Comparison of ENCODE assay signal across 1 cellular context in the genomic region with DNA sequence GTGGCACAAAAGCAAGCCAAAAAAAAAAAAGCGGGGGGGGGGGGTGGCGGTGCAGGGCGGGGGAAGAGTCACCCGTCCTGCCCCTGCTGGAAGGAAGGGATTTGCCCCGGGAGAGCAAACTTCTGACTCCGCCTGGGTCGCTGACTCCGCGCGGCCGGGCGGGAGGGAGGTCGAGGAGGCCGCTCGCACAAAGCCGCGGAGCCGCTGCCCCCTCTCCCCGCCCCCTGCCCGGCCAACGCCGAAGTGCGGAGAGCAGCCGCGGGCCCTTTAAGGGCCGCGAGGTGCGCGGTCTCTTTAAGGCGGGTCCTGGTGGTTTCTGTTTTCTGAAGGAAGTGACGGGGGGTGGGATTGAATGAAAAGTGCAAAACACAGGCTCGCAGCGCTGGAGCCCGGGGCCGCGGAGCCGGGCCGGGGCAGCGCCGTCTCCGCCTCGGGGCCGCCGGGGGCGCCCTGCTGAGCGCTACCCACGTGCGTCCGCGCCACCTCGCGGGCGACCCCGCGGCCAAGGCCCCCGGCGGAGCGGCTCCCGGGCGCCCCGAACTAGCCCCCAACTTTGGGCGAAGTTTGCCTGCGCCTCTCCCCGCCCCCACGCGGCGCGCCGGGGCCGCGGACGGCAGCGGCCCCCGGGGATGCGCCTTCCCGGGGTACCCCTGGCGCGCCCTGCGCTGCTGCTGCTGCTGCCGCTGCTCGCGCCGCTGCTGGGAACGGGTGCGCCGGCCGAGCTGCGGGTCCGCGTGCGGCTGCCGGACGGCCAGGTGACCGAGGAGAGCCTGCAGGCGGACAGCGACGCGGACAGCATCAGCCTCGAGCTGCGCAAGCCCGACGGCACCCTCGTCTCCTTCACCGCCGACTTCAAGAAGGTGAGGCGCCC.
TF ChIP-seq lines count a peak whose summit lies in the region.

OAF (plus strand) TSS at position 382 of the 871 bp plus-strand sequence; CDS start at position 630, 248 bp downstream.

TF ChIP-seq in HepG2, 621 proteins besides CTCF, POLR2A, EP300 and RAD21 (continued from another document and continues in another):
- TF ChIP-seq, protein P1, sequence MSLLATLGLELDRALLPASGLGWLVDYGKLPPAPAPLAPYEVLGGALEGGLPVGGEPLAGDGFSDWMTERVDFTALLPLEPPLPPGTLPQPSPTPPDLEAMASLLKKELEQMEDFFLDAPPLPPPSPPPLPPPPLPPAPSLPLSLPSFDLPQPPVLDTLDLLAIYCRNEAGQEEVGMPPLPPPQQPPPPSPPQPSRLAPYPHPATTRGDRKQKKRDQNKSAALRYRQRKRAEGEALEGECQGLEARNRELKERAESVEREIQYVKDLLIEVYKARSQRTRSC (CRISPR knock-in tag; IDR thresholded peaks at IDR 0.05; ENCODE audit: low read depth), result 0 out of 2 replicates have a peak, but pooled peaks have one; percentile 47
- TF ChIP-seq, protein P2, sequence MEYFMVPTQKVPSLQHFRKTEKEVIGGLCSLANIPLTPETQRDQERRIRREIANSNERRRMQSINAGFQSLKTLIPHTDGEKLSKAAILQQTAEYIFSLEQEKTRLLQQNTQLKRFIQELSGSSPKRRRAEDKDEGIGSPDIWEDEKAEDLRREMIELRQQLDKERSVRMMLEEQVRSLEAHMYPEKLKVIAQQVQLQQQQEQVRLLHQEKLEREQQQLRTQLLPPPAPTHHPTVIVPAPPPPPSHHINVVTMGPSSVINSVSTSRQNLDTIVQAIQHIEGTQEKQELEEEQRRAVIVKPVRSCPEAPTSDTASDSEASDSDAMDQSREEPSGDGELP (IDR thresholded peaks at IDR 0.05; ENCODE audit: borderline replicate concordance, low read depth), result no peak
- TF ChIP-seq TBX2 (CRISPR knock-in tag; IDR thresholded peaks at IDR 0.05; ENCODE audit: borderline replicate concordance) (peak; percentile 60), ZNF749 (CRISPR knock-in tag; IDR thresholded peaks at IDR 0.05; ENCODE audit: borderline replicate concordance) (no peak; the same call in 1 of the 2 replicates), PATZ1 (CRISPR knock-in tag; IDR thresholded peaks at IDR 0.05) (peak; percentile 83), RARA (CRISPR knock-in tag; IDR thresholded peaks at IDR 0.05) (no peak), ZBTB43 (CRISPR knock-in tag; conservative IDR thresholded peaks at IDR 0.05) (no peak), ERF (CRISPR knock-in tag; IDR thresholded peaks at IDR 0.05) (peak; percentile 18; the same call in 1 of the 2 replicates), ETV6 (CRISPR knock-in tag; conservative IDR thresholded peaks at IDR 0.05) (no peak), SIN3A (IDR thresholded peaks at IDR 0.05; ENCODE audit: borderline replicate concordance, low read depth, low read length) (0 out of 2 replicates have a peak, but pooled peaks have one; percentile 64), ZSCAN31 (CRISPR knock-in tag; IDR thresholded peaks at IDR 0.05; ENCODE audit: low read depth) (peak; percentile 65; the same call in 1 of the 2 replicates), ETV5 (CRISPR knock-in tag; IDR thresholded peaks at IDR 0.05; ENCODE audit: borderline replicate concordance) (0 out of 2 replicates have a peak, but pooled peaks have one; percentile 21), NR1H2 (CRISPR knock-in tag; IDR thresholded peaks at IDR 0.05; ENCODE audit: borderline replicate concordance, low read depth) (no peak), ZNF251 (CRISPR knock-in tag; IDR thresholded peaks at IDR 0.05) (no peak), ISX (CRISPR knock-in tag; conservative IDR thresholded peaks at IDR 0.05) (no peak), NFKBIZ (CRISPR knock-in tag; IDR thresholded peaks at IDR 0.05) (no peak), TRAFD1 (CRISPR knock-in tag; IDR thresholded peaks at IDR 0.05; ENCODE audit: borderline replicate concordance) (no peak), TEF (CRISPR knock-in tag; IDR thresholded peaks at IDR 0.05) (no peak), ZBTB7A (CRISPR knock-in tag; IDR thresholded peaks at IDR 0.05) (0 out of 2 replicates have a peak, but pooled peaks have one; percentile 52), ZFP1 (CRISPR knock-in tag; IDR thresholded peaks at IDR 0.05) (no peak), BCL6 (CRISPR knock-in tag; IDR thresholded peaks at IDR 0.05) (peak; percentile 41; the same call in 1 of the 2 replicates), SNAPC2 (CRISPR knock-in tag; IDR thresholded peaks at IDR 0.05) (no peak), ZNF790 (CRISPR knock-in tag; IDR thresholded peaks at IDR 0.05; ENCODE audit: borderline replicate concordance) (no peak), REPIN1 (CRISPR knock-in tag; IDR thresholded peaks at IDR 0.05; ENCODE audit: borderline replicate concordance, low read depth) (no peak), ZNF256 (CRISPR knock-in tag; conservative IDR thresholded peaks at IDR 0.05) (no peak), BHLHE40 (IDR thresholded peaks at IDR 0.05; ENCODE audit: low read length) (no peak), ZFP91 (CRISPR knock-in tag; IDR thresholded peaks at IDR 0.05; ENCODE audit: borderline replicate concordance) (peak; percentile 99), IKZF5 (CRISPR knock-in tag; IDR thresholded peaks at IDR 0.05) (no peak), ZNF770 (CRISPR knock-in tag; IDR thresholded peaks at IDR 0.05) (peak; percentile 91)
- TF ChIP-seq, protein P3, sequence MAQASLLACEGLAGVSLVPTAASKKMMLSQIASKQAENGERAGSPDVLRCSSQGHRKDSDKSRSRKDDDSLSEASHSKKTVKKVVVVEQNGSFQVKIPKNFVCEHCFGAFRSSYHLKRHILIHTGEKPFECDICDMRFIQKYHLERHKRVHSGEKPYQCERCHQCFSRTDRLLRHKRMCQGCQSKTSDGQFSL (CRISPR knock-in tag; IDR thresholded peaks at IDR 0.05), result peak; percentile 71; the same call in 1 of the 2 replicates
- TF ChIP-seq, protein P4, sequence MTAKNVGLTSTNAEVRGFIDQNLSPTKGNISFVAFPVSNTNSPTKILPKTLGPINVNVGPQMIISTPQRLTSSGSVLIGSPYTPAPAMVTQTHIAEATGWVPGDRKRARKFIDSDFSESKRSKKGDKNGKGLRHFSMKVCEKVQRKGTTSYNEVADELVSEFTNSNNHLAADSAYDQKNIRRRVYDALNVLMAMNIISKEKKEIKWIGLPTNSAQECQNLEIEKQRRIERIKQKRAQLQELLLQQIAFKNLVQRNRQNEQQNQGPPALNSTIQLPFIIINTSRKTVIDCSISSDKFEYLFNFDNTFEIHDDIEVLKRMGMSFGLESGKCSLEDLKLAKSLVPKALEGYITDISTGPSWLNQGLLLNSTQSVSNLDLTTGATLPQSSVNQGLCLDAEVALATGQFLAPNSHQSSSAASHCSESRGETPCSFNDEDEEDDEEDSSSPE (CRISPR knock-in tag; IDR thresholded peaks at IDR 0.05), result peak; percentile 54; the same call in 1 of the 2 replicates
